Comparison of ENCODE assay signal across 8 cellular contexts in genomic region chr16:30091474-30092372, GRCh38. TPM values are rescaled to one million over a fixed set of nuclear protein-coding genes. Genes with fewer than 3 reads are reported as not detected.
A peak's percentile ranks its signal among the peaks of the same experiment; 100 is the strongest.
DNase-seq lines count a peak whose midpoint lies in the region; ATAC-seq and TF ChIP-seq lines count a peak whose summit lies in the region.

TSS of gene TBX6 (minus strand) at chr16:30091924. CDS start at chr16:30091193, 731 bp downstream.

- H3K36me3 ChIP-seq in ectodermal cell (ENCODE audit: control insufficient read depth, insufficient read depth, low read length) = peaks cover 2% of the 10 kb centered on the region

- peak within 1 kb of the TSS; percentile 89 for H3K4me3 Mint-ChIP-seq in activated CD8-positive, alpha-beta T cell treated with anti-CD3 and anti-CD28 coated beads, Interleukin-2, amount 10 ng/mL, durations not matched to agents 7 days and 5 days

- H3K9me3 ChIP-seq in ectodermal cell (ENCODE audit: control insufficient read depth, low read length) = no peaks in the 10 kb centered on the region

- H3K27me3 ChIP-seq in HL-60 (ENCODE audit: insufficient read depth, poor library complexity, severe bottlenecking) = no peaks in the 10 kb centered on the region
- no peaks in the 10 kb centered on the region for H3K27me3 ChIP-seq in ectodermal cell (ENCODE audit: control insufficient read depth, insufficient read depth, low read length, poor library complexity, severe bottlenecking)

- DNase-seq in CMK (ENCODE audit: low read depth) (peak; percentile 76), HL-60 (ENCODE audit: low read depth in 1 of 2, low spot score in 1 of 2) (peak; percentile 86 to 94), NCI-H82 (lab: John Stamatoyannopoulos, UW) (peak; percentile 95), medulla oblongata (ENCODE audit: extremely low spot score) (peak; percentile 96)
- DNase-seq in activated CD8-positive, alpha-beta T cell treated with anti-CD3 and anti-CD28 coated beads, Interleukin-2, amount 10 ng/mL, durations not matched to agents 7 days and 5 days = peak; percentile 96
- DNase-seq in stimulated activated CD4-positive, alpha-beta T cell treated with anti-CD3 and anti-CD28 coated beads, TNF-alpha, amount 100 ng/mL, for 48 hours (ENCODE audit: low read depth in 3 of 3) = peak; percentile 90 to 91 (median 90)

- peaks cover 15% of the 10 kb centered on the region for H3K4me1 ChIP-seq in ectodermal cell (ENCODE audit: control insufficient read depth, insufficient read depth, low read length)

- H3K4me3 ChIP-seq in HL-60 (replicated peaks; ENCODE audit: insufficient read depth, low read length) = peak within 1 kb of the TSS; percentile 45
- peak within 1 kb of the TSS; percentile 43 for H3K4me3 ChIP-seq in ectodermal cell (ENCODE audit: insufficient read depth, low read depth, low read length)

- H3K36me3 Mint-ChIP-seq in activated CD8-positive, alpha-beta T cell treated with anti-CD3 and anti-CD28 coated beads, Interleukin-2, amount 10 ng/mL, durations not matched to agents 7 days and 5 days (ENCODE audit: low read depth) = peaks cover 31% of the 10 kb centered on the region

- H3K9me3 Mint-ChIP-seq in activated CD8-positive, alpha-beta T cell treated with anti-CD3 and anti-CD28 coated beads, Interleukin-2, amount 10 ng/mL, durations not matched to agents 7 days and 5 days (ENCODE audit: insufficient read depth) = peaks cover 3% of the 10 kb centered on the region

- POLR2A ChIA-PET in activated CD8-positive, alpha-beta T cell treated with anti-CD3 and anti-CD28 coated beads, Interleukin-2, amount 10 ng/mL, durations not matched to agents 7 days and 5 days (lab: Charles Lee) = interaction anchor here (0.5 to 8.4 kb wide), 11 partner anchors 14 to 607 kb away, joined by 3 to 102 read pairs (median 5); partner anchors contain the start of genes ALDOA, CORO1A and SRCAP

- peak; percentile 72 for TF ChIP-seq CTCF in HL-60 (IDR thresholded peaks at IDR 0.05; ENCODE audit: insufficient read depth, low read length)

- CTCF ChIA-PET in activated CD8-positive, alpha-beta T cell treated with anti-CD3 and anti-CD28 coated beads, Interleukin-2, amount 10 ng/mL, durations not matched to agents 7 days and 5 days (lab: Charles Lee) = interaction anchor here (0.7 to 4.7 kb wide), 42 partner anchors 9 to 537 kb away, joined by 3 to 64 read pairs (median 6); partner anchors contain the start of genes ALDOA, CORO1A, DCTPP1 and GDPD3

- H3K27me3 Mint-ChIP-seq in activated CD8-positive, alpha-beta T cell treated with anti-CD3 and anti-CD28 coated beads, Interleukin-2, amount 10 ng/mL, durations not matched to agents 7 days and 5 days (ENCODE audit: low read depth) = no peaks in the 10 kb centered on the region

- WGBS in ectodermal cell, 2 experiments = 1 to 2% methylated on average over 76 of the region's 76 CpGs

- ATAC-seq in GM19455 (IDR thresholded peaks at IDR 0.05; ENCODE audit: unreplicated experiment) = peak; percentile 62
- peak; percentile 84 for ATAC-seq in activated CD8-positive, alpha-beta T cell treated with anti-CD3 and anti-CD28 coated beads, Interleukin-2, amount 10 ng/mL, durations not matched to agents 7 days and 5 days

- peak within 1 kb of the TSS; percentile 94 for H3K27ac ChIP-seq in HL-60 (replicated peaks)
- no peak within 1 kb of the TSS for H3K27ac ChIP-seq in ectodermal cell (ENCODE audit: insufficient read depth, low read depth, low read length, poor library complexity, severe bottlenecking)

- peak within 1 kb of the TSS; percentile 95 for H3K27ac Mint-ChIP-seq in activated CD8-positive, alpha-beta T cell treated with anti-CD3 and anti-CD28 coated beads, Interleukin-2, amount 10 ng/mL, durations not matched to agents 7 days and 5 days

- H3K4me1 Mint-ChIP-seq in activated CD8-positive, alpha-beta T cell treated with anti-CD3 and anti-CD28 coated beads, Interleukin-2, amount 10 ng/mL, durations not matched to agents 7 days and 5 days (ENCODE audit: low read depth) = peaks cover 64% of the 10 kb centered on the region

RNA-seq across cellular contexts. Expression of gene TBX6, which starts in this region (rescaled TPM):
- total RNA-seq in activated CD8-positive, alpha-beta T cell treated with anti-CD3 and anti-CD28 coated beads, Interleukin-2, amount 10 ng/mL, durations not matched to agents 7 days and 5 days = 1 to 10 TPM; 1.3 TPM
- polyA plus RNA-seq in ectodermal cell (2013, experiment 1 of 4) = 3.0 TPM
- polyA plus RNA-seq in ectodermal cell (2013, experiment 2 of 4) = 3.0 TPM
- 4.1 TPM for polyA plus RNA-seq in ectodermal cell (2013, experiment 3 of 4)
- 3.5 TPM for polyA plus RNA-seq in ectodermal cell (2013, experiment 4 of 4)
